In the genomic region with DNA sequence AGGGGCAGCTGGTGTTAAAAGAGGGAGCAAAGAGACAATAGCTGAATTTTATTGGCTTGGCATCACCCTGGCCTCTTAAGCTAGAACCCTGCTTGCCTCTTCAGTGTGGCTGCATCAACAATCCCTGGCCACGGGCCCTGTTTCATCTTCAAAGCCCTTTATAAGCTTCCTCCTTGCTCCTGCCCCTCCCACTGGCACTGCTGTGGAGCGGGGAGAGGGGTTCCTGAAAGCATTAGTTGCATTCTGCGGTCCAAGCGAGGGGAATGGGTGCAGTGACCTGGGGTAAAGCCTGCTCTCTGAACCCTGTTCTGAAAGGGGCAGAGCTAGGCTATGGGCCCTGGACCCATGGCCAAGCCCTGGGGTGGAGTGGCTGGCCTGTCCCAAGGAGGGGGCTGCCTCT, we compare ENCODE assay signal across 24 cellular contexts. TPM values are rescaled to one million over a fixed set of nuclear protein-coding genes. Genes with fewer than 3 reads are reported as not detected.
DNase-seq lines count a peak whose midpoint lies in the region; ATAC-seq and TF ChIP-seq lines count a peak whose summit lies in the region.
"Had no signal": no experiment of that assay in that cellular context is flagged by ENCODE, and none has a peak within 500 bp of the region (broad histone marks: within the 10 kb centered on the region; RNA-seq: fewer than 3 reads in every experiment).

No MANE protein-coding gene starts in this region.

- no peaks in the 10 kb centered on the region for H3K79me1 ChIP-seq in neuronal stem cell (ENCODE audit: low read depth, low read length)

- no peak overlapping the region for H3K4ac ChIP-seq in neuronal stem cell (ENCODE audit: low read length)

- no peak overlapping the region for H4K91ac ChIP-seq in neuronal stem cell (ENCODE audit: low read depth, low read length, poor library complexity)

- no peak overlapping the region for H3K14ac ChIP-seq in neuronal stem cell (ENCODE audit: low read length)

- H3K4me1 ChIP-seq in neuronal stem cell (ENCODE audit: control insufficient read depth in 2 of 2, insufficient read depth in 1 of 2, low read depth in 1 of 2, low read length in 2 of 2) = peaks cover 0 to 2% of the 10 kb centered on the region in 2 donors
- H3K4me1 ChIP-seq: vagina had no signal

- peaks cover 0 to 11% (median 0%) of the 10 kb centered on the region in 3 experiments for H3K27me3 ChIP-seq in neuronal stem cell (ENCODE audit: control insufficient read depth in 3 of 3, insufficient read depth in 3 of 3, low read depth in 1 of 3, low read length in 3 of 3)
- H3K27me3 ChIP-seq: BLaER1 treated with 17β-estradiol and CSF1 and Interleukin-3, amounts not matched to agents 10 nM and 100 nM; vagina had no signal

- no peak overlapping the region for H2AFZ ChIP-seq in neuronal stem cell (ENCODE audit: low read length)

- H3K23ac ChIP-seq in neuronal stem cell (ENCODE audit: low read depth, low read length, poor library complexity) = peak overlapping the region; percentile 19

- no peaks in the 10 kb centered on the region for H3K36me3 ChIP-seq in neuronal stem cell (replicated peaks in 1 of 2; ENCODE audit: control insufficient read depth in 2 of 2, insufficient read depth in 2 of 2, low read length in 2 of 2)
- H3K36me3 ChIP-seq: BLaER1 treated with 17β-estradiol and CSF1 and Interleukin-3, amounts not matched to agents 10 nM and 100 nM; vagina had no signal

- H4K8ac ChIP-seq in neuronal stem cell (ENCODE audit: low read depth, low read length) = no peak overlapping the region

- ATAC-seq in HG02571 (IDR thresholded peaks at IDR 0.05; ENCODE audit: unreplicated experiment) (no peak), HG03039 (IDR thresholded peaks at IDR 0.05; ENCODE audit: unreplicated experiment) (no peak)
- ATAC-seq: left colon; naive thymus-derived CD4-positive, alpha-beta T cell; right cardiac atrium; stimulated activated memory B cell treated with anti-CD40 and anti-IgM and Interleukin-4, amounts not matched to agents 10 μg/mL and 1 μg/mL and 100 μg/mL, for 72 hours had no signal

- H3K27ac ChIP-seq in neuronal stem cell (replicated peaks; ENCODE audit: low read length) (no peak overlapping the region), RWPE1 (no peak overlapping the region)
- H3K27ac ChIP-seq: BLaER1 treated with 17β-estradiol and CSF1 and Interleukin-3, amounts not matched to agents 10 nM and 100 nM; SK-N-MC; vagina had no signal

- no peak overlapping the region for H2BK15ac ChIP-seq in neuronal stem cell (ENCODE audit: low read length)

- CTCF ChIA-PET in RWPE1 (lab: Yijun Ruan, JAX) = interaction anchor here (0.6 to 1.1 kb wide), 2 partner anchors 43 to 178 kb away, joined by 3 to 5 read pairs; no protein-coding TSS in a partner anchor

- DNase-seq in C1 segment of cervical spinal cord (lab: John Stamatoyannopoulos, UW) = peak in 8 of 14 donors; percentile 4 to 40 (median 16)
- DNase-seq in GM20000 (ENCODE audit: low spot score) = peak; percentile 13
- DNase-seq in RPMI8226 = peak; percentile 32
- no peak for DNase-seq in neuronal stem cell (ENCODE audit: low spot score)
- no peak for DNase-seq in RWPE1 (ENCODE audit: low spot score)
- no peak for DNase-seq in glomerular visceral epithelial cell (ENCODE audit: extremely low spot score)
- DNase-seq: activated CD4-positive, alpha-beta T cell treated with anti-CD3 and anti-CD28 coated beads for 4 hours; effector memory CD4-positive, alpha-beta T cell; erythroblast; HCEC 1CT; left colon; mesendoderm; naive thymus-derived CD4-positive, alpha-beta T cell; NCI-H1930; NCI-H510A treated with DMSO at 0.1 percent for 48 hours; right cardiac atrium; stimulated activated CD4-positive, alpha-beta T cell treated with anti-CD3 and anti-CD28 coated beads, Interleukin-4, amount 100 ng/mL, for 1 hour; T-helper 2 cell had no signal

- H2BK12ac ChIP-seq in neuronal stem cell (ENCODE audit: low read length) = no peak overlapping the region

- POLR2A ChIA-PET in RWPE1 (lab: Yijun Ruan, JAX; ENCODE audit: low non-redundant PET) = no interaction called here

- peak overlapping the region; percentile 57 for H2AK5ac ChIP-seq in neuronal stem cell (ENCODE audit: low read depth, low read length)

- H2BK120ac ChIP-seq in neuronal stem cell (ENCODE audit: low read depth, low read length) = no peak overlapping the region

- no CpG with 5 or more reads among the region's 4 CpGs for WGBS in neuronal stem cell (ENCODE audit: extremely low coverage in 2 of 2, insufficient read length in 2 of 2, insufficient replicate concordance in 1 of 2), 2 donors

- no peaks in the 10 kb centered on the region for H3K9me3 ChIP-seq in neuronal stem cell (replicated peaks in 1 of 2; ENCODE audit: control insufficient read depth in 2 of 2, insufficient read depth in 1 of 2, low read depth in 1 of 2, low read length in 2 of 2)
- H3K9me3 ChIP-seq: BLaER1 treated with 17β-estradiol and CSF1 and Interleukin-3, amounts not matched to agents 10 nM and 100 nM; vagina had no signal

- H3K4me2 ChIP-seq in neuronal stem cell (ENCODE audit: insufficient read depth, low read length, poor library complexity, severe bottlenecking) = no peak overlapping the region
- H3K4me2 ChIP-seq: BLaER1 treated with 17β-estradiol and CSF1 and Interleukin-3, amounts not matched to agents 10 nM and 100 nM had no signal

- no peak overlapping the region for H2BK5ac ChIP-seq in neuronal stem cell (ENCODE audit: low read length)

- H3K18ac ChIP-seq in neuronal stem cell (ENCODE audit: low read length) = peak overlapping the region; percentile 13

- no peak overlapping the region for H3K9ac ChIP-seq in neuronal stem cell (ENCODE audit: low read depth, low read length, poor library complexity)
- H3K9ac ChIP-seq: BLaER1 treated with 17β-estradiol and CSF1 and Interleukin-3, amounts not matched to agents 10 nM and 100 nM had no signal

- TF ChIP-seq CTCF in GM20000 (IDR thresholded peaks at IDR 0.05; ENCODE audit: extremely low read depth, missing control alignments) = no peak
- TF ChIP-seq CTCF in RWPE1 (conservative IDR thresholded peaks at IDR 0.05; ENCODE audit: low read depth) = no peak

- H3K4me3 ChIP-seq in neuronal stem cell (ENCODE audit: low read length in 2 of 2) = no peak overlapping the region
- H3K4me3 ChIP-seq: BLaER1 treated with 17β-estradiol and CSF1 and Interleukin-3, amounts not matched to agents 10 nM and 100 nM; SK-N-MC; vagina had no signal

RNA-seq across cellular contexts. Expression of gene KRT83, which starts 0.2 kb away (rescaled TPM):
- polyA plus RNA-seq in neuronal stem cell (2013, experiment 1 of 2) = not detected
- not detected for polyA plus RNA-seq in neuronal stem cell (2013, experiment 2 of 2)
- polyA plus RNA-seq: naive thymus-derived CD4-positive, alpha-beta T cell; right cardiac atrium had no signal

RNA-seq across cellular contexts. Expression of gene KRT81, which starts 30.1 kb away (rescaled TPM):
- 0.03 TPM for polyA plus RNA-seq in neuronal stem cell (2013, experiment 1 of 2)
- polyA plus RNA-seq in neuronal stem cell (2013, experiment 2 of 2) = not detected
- polyA plus RNA-seq: naive thymus-derived CD4-positive, alpha-beta T cell; right cardiac atrium had no signal

RNA-seq across cellular contexts. Expression of gene KRT85, which starts 45.8 kb away (rescaled TPM):
- polyA plus RNA-seq in neuronal stem cell (2013, experiment 1 of 2) = not detected
- not detected for polyA plus RNA-seq in neuronal stem cell (2013, experiment 2 of 2)
- polyA plus RNA-seq: naive thymus-derived CD4-positive, alpha-beta T cell; right cardiac atrium had no signal

RNA-seq across cellular contexts. Expression of gene KRT86, which starts 47.0 kb away (rescaled TPM):
- polyA plus RNA-seq in neuronal stem cell (2013, experiment 1 of 2) = 0.06 TPM
- polyA plus RNA-seq in neuronal stem cell (2013, experiment 2 of 2) = 0.08 TPM
- polyA plus RNA-seq: naive thymus-derived CD4-positive, alpha-beta T cell; right cardiac atrium had no signal

Comparison
In these comparisons a context has a peak if more than half of its experiments do, and no peak if none do; other contexts are left out.
1. DNase-seq: peak in C1 segment of cervical spinal cord (8 of 14), GM20000 (single experiment) and RPMI8226 (single experiment); none in neuronal stem cell (single experiment), RWPE1 (single experiment) and glomerular visceral epithelial cell (single experiment).